ENCODE assay signal across 14 cellular contexts in genomic region chr3:64161481-64161952, GRCh38.
A peak's percentile ranks its signal among the peaks of the same experiment; 100 is the strongest.
DNase-seq lines count a peak whose midpoint lies in the region; ATAC-seq, FAIRE-seq and TF ChIP-seq lines count a peak whose summit lies in the region.
"Had no signal": no experiment of that assay in that cellular context is flagged by ENCODE, and none has a peak within 500 bp of the region (broad histone marks: within the 10 kb centered on the region; RNA-seq: fewer than 3 reads in every experiment).

No MANE protein-coding gene starts in this region.

- no peak overlapping the region for H3K4me3 Mint-ChIP-seq in osteocyte (ENCODE audit: unreplicated experiment)
- no peak overlapping the region for H3K4me3 Mint-ChIP-seq in activated CD4-positive, alpha-beta T cell treated with anti-CD3 and anti-CD28 coated beads, Interleukin-2, amount 10 ng/mL, durations not matched to agents 7 days and 5 days
- H3K4me3 Mint-ChIP-seq: naive thymus-derived CD8-positive, alpha-beta T cell had no signal

- peaks cover 31% of the 10 kb centered on the region for H3K36me3 Mint-ChIP-seq in osteocyte (ENCODE audit: unreplicated experiment)
- no peaks in the 10 kb centered on the region for H3K36me3 Mint-ChIP-seq in activated CD4-positive, alpha-beta T cell treated with anti-CD3 and anti-CD28 coated beads, Interleukin-2, amount 10 ng/mL, durations not matched to agents 7 days and 5 days (ENCODE audit: low read depth)
- H3K36me3 Mint-ChIP-seq: naive thymus-derived CD8-positive, alpha-beta T cell had no signal

- no peak overlapping the region for H4K91ac ChIP-seq in H1 (replicated peaks; ENCODE audit: insufficient read length, low read length)

- no peak overlapping the region for H4K8ac ChIP-seq in H1 (ENCODE audit: extremely low read depth, insufficient read depth, low read length)

- no peak overlapping the region for H3K9ac ChIP-seq in H1 (replicated peaks in 1 of 4; ENCODE audit: extremely low read depth in 1 of 4, low read depth in 3 of 4, low read length in 3 of 4)

- no peaks in the 10 kb centered on the region; a peak in 1 of 4 replicates for H3K79me2 ChIP-seq in H1 (ENCODE audit: control insufficient read depth in 1 of 2, insufficient read depth in 2 of 2, low read length in 2 of 2)

- H2AFZ ChIP-seq in H1 (ENCODE audit: low read length) = no peak overlapping the region

- no peak for TF ChIP-seq CTCF in GM12865 (IDR thresholded peaks at IDR 0.05; ENCODE audit: insufficient read depth, low read depth, low read length, missing control alignments)
- no peak for TF ChIP-seq CTCF in H1 (IDR thresholded peaks at IDR 0.05; ENCODE audit: control extremely low read depth in 1 of 3, insufficient read depth in 1 of 3, low read depth in 1 of 3, low read length in 3 of 3)
- no peak for TF ChIP-seq CTCF in osteocyte (IDR thresholded peaks at IDR 0.05)

- no peak overlapping the region for H3K56ac ChIP-seq in H1 (replicated peaks; ENCODE audit: insufficient read length, low read depth, low read length)

- peak; percentile 39 for FAIRE-seq in H1 (lab: Jason Lieb, UNC)
- FAIRE-seq in GM12891 (lab: Jason Lieb, UNC) = no peak

- no peak overlapping the region for H3K4me3 ChIP-seq in GM12865 (ENCODE audit: low read depth, low read length)
- no peak overlapping the region for H3K4me3 ChIP-seq in H1 (ENCODE audit: extremely low read depth in 1 of 4, insufficient read depth in 2 of 4, low read depth in 3 of 4, low read length in 4 of 4)
- H3K4me3 ChIP-seq: thoracic aorta had no signal

- no peaks in the 10 kb centered on the region for H3K9me3 ChIP-seq in H1 (ENCODE audit: insufficient read depth in 2 of 2, low read depth in 1 of 2, low read length in 1 of 2)
- H3K9me3 ChIP-seq: thoracic aorta had no signal

- no peak overlapping the region for H3K27ac ChIP-seq in H1 (ENCODE audit: low read depth, low read length)

- no peak overlapping the region for H3K18ac ChIP-seq in H1 (ENCODE audit: extremely low read depth, low read length)

- H3K79me1 ChIP-seq in H1 (ENCODE audit: low read depth, low read length) = no peaks in the 10 kb centered on the region

- peak overlapping the region; percentile 73 for H3K27ac Mint-ChIP-seq in osteocyte (ENCODE audit: unreplicated experiment)
- no peak overlapping the region for H3K27ac Mint-ChIP-seq in activated CD4-positive, alpha-beta T cell treated with anti-CD3 and anti-CD28 coated beads, Interleukin-2, amount 10 ng/mL, durations not matched to agents 7 days and 5 days
- H3K27ac Mint-ChIP-seq: activated T-helper 2 cell treated with anti-CD3 and anti-CD28 coated beads, Interferon-gamma antibody, Interleukin-2, Interleukin-4, amounts not matched to agents 10 μg/mL and 5 μg/mL and 100 μg/mL, durations not matched to agents 14 hours and 24 hours and 36 hours; naive thymus-derived CD8-positive, alpha-beta T cell had no signal

- TF ChIP-seq POLR2A in H1 (IDR thresholded peaks at IDR 0.05; ENCODE audit: control extremely low read depth in 1 of 2, low read depth in 2 of 2, low read length in 2 of 2) (no peak), GM12891 (IDR thresholded peaks at IDR 0.05; ENCODE audit: low read depth, low read length) (no peak)

- no peak for TF ChIP-seq EP300 in H1 (IDR thresholded peaks at IDR 0.05; ENCODE audit: borderline replicate concordance in 1 of 2, low read depth in 2 of 2, low read length in 2 of 2)

- WGBS in H1 (ENCODE audit: extremely low coverage in 1 of 2, insufficient coverage in 1 of 2, insufficient read length in 1 of 2, insufficient replicate concordance in 2 of 2, low coverage in 1 of 2, low lambda C conversion rate in 2 of 2, missing lambda C conversion rate in 1 of 2), 2 experiments = 33% methylated on average over 2 of the region's 2 CpGs; no CpG with 5 or more reads in 1 of the 2 experiments

- H2BK120ac ChIP-seq in H1 (replicated peaks; ENCODE audit: low read depth, low read length) = no peak overlapping the region

- DNase-seq in GM12865 (ENCODE audit: low read depth) (peak; percentile 44), NCI-H146 (lab: John Stamatoyannopoulos, UW) (peak; percentile 65), H1 (ENCODE audit: low read depth in 1 of 2, low spot score in 2 of 2) (no peak), osteocyte (ENCODE audit: extremely low spot score, unreplicated experiment) (no peak), GM12891 (ENCODE audit: insufficient read length, low spot score) (no peak), ecto neural progenitor cell (ENCODE audit: low spot score) (no peak)
- no peak for DNase-seq in activated CD4-positive, alpha-beta T cell treated with anti-CD3 and anti-CD28 coated beads, Interleukin-2, amount 10 ng/mL, durations not matched to agents 7 days and 5 days
- DNase-seq: DMS53; KG1; naive thymus-derived CD8-positive, alpha-beta T cell; stimulated activated CD4-positive, alpha-beta T cell treated with anti-CD3 and anti-CD28 coated beads, Interleukin-4, amount 100 ng/mL, for 4 hours had no signal

- peaks cover 38% of the 10 kb centered on the region for H3K4me1 Mint-ChIP-seq in osteocyte (ENCODE audit: unreplicated experiment)
- no peaks in the 10 kb centered on the region for H3K4me1 Mint-ChIP-seq in activated CD4-positive, alpha-beta T cell treated with anti-CD3 and anti-CD28 coated beads, Interleukin-2, amount 10 ng/mL, durations not matched to agents 7 days and 5 days
- H3K4me1 Mint-ChIP-seq: naive thymus-derived CD8-positive, alpha-beta T cell had no signal

- no peaks in the 10 kb centered on the region for H4K20me1 ChIP-seq in H1 (replicated peaks in 1 of 2; ENCODE audit: control insufficient read depth in 1 of 2, insufficient read depth in 2 of 2, low read length in 2 of 2)

- TF ChIP-seq RAD21 in H1 (IDR thresholded peaks at IDR 0.05 in 1 of 2, conservative IDR thresholded peaks at IDR 0.05 in 1 of 2; ENCODE audit: low read depth in 2 of 2, low read length in 2 of 2) = no peak

- H2BK20ac ChIP-seq in H1 (ENCODE audit: low read length) = no peak overlapping the region

- no peaks in the 10 kb centered on the region for H3K9me3 Mint-ChIP-seq in osteocyte (ENCODE audit: unreplicated experiment)
- H3K9me3 Mint-ChIP-seq in activated CD4-positive, alpha-beta T cell treated with anti-CD3 and anti-CD28 coated beads, Interleukin-2, amount 10 ng/mL, durations not matched to agents 7 days and 5 days = no peaks in the 10 kb centered on the region
- H3K9me3 Mint-ChIP-seq: activated T-helper 2 cell treated with anti-CD3 and anti-CD28 coated beads, Interferon-gamma antibody, Interleukin-2, Interleukin-4, amounts not matched to agents 10 μg/mL and 5 μg/mL and 100 μg/mL, durations not matched to agents 14 hours and 24 hours and 36 hours; naive thymus-derived CD8-positive, alpha-beta T cell had no signal

- CTCF ChIA-PET in H1 (lab: Charles Lee; ENCODE audit: partially characterized antibody) = interaction anchor here (0.9 to 3.2 kb wide), 6 partner anchors 8 to 237 kb away, joined by 3 to 21 read pairs (median 4); partner anchors contain the start of gene PSMD6
- CTCF ChIA-PET in activated CD4-positive, alpha-beta T cell treated with anti-CD3 and anti-CD28 coated beads, Interleukin-2, amount 10 ng/mL, durations not matched to agents 7 days and 5 days (lab: Charles Lee) = no interaction called here

- POLR2A ChIA-PET in H1 (lab: Charles Lee; ENCODE audit: partially characterized antibody) = no interaction called here
- POLR2A ChIA-PET in activated CD4-positive, alpha-beta T cell treated with anti-CD3 and anti-CD28 coated beads, Interleukin-2, amount 10 ng/mL, durations not matched to agents 7 days and 5 days (lab: Charles Lee) = no interaction called here

- no peak overlapping the region for H2BK12ac ChIP-seq in H1 (ENCODE audit: low read depth, low read length)

- H3K23ac ChIP-seq in H1 (ENCODE audit: insufficient read length) = no peak overlapping the region

- H3K27me3 ChIP-seq in H1 (replicated peaks in 1 of 4; ENCODE audit: control insufficient read depth in 3 of 4, extremely low read depth in 1 of 4, insufficient read depth in 3 of 4, low read length in 3 of 4) = no peaks in the 10 kb centered on the region

- H3K23me2 ChIP-seq in H1 (ENCODE audit: low read depth, low read length) = no peaks in the 10 kb centered on the region

- no peak overlapping the region for H2AK5ac ChIP-seq in H1 (ENCODE audit: low read depth, low read length)

- H2BK15ac ChIP-seq in H1 (ENCODE audit: low read length) = no peak overlapping the region

- H2BK5ac ChIP-seq in H1 (ENCODE audit: low read depth, low read length) = no peak overlapping the region

- H4K5ac ChIP-seq in H1 (ENCODE audit: insufficient read length, low read depth, low read length) = no peak overlapping the region

- H3K27me3 Mint-ChIP-seq in osteocyte (ENCODE audit: unreplicated experiment) = no peaks in the 10 kb centered on the region
- peaks cover 7% of the 10 kb centered on the region for H3K27me3 Mint-ChIP-seq in activated CD4-positive, alpha-beta T cell treated with anti-CD3 and anti-CD28 coated beads, Interleukin-2, amount 10 ng/mL, durations not matched to agents 7 days and 5 days

- no peak overlapping the region for H3K14ac ChIP-seq in H1 (ENCODE audit: insufficient read length)

- no peaks in the 10 kb centered on the region for H3K36me3 ChIP-seq in H1 (ENCODE audit: control insufficient read depth in 2 of 4, insufficient read depth in 4 of 4, low read length in 3 of 4)

- H3K4me1 ChIP-seq in H1 (replicated peaks in 1 of 4; ENCODE audit: control insufficient read depth in 3 of 4, insufficient read depth in 4 of 4, low read length in 3 of 4) = peaks cover 9 to 32% (median 23%) of the 10 kb centered on the region in 4 experiments

- no peak for ATAC-seq in GM21390 (IDR thresholded peaks at IDR 0.05; ENCODE audit: unreplicated experiment)
- ATAC-seq: naive thymus-derived CD8-positive, alpha-beta T cell had no signal

- no peak overlapping the region for H3K4ac ChIP-seq in H1 (replicated peaks; ENCODE audit: insufficient read length, low read depth, low read length)

- H3K4me2 ChIP-seq in H1 (ENCODE audit: insufficient read depth in 1 of 2, low read depth in 2 of 2, low read length in 2 of 2) = no peak overlapping the region

TF ChIP-seq in H1, 55 proteins besides CTCF, POLR2A, EP300 and RAD21 (continues in another document):
- TF ChIP-seq GABPA (IDR thresholded peaks at IDR 0.05; ENCODE audit: borderline replicate concordance, insufficient read depth, low read length) (no peak), SIRT6 (IDR thresholded peaks at IDR 0.05; ENCODE audit: low read length) (no peak), NRF1 (IDR thresholded peaks at IDR 0.05; ENCODE audit: low read depth, low read length) (no peak), HDAC6 (IDR thresholded peaks at IDR 0.05; ENCODE audit: low read depth, low read length) (no peak), SP2 (IDR thresholded peaks at IDR 0.05; ENCODE audit: low read length) (no peak), TAF7 (optimal IDR thresholded peaks at IDR 0.05; ENCODE audit: borderline replicate concordance, low read depth, low read length) (no peak)

TF ChIP-seq in GM12891, 5 proteins besides CTCF, POLR2A, EP300 and RAD21:
- TF ChIP-seq POU2F2 (IDR thresholded peaks at IDR 0.05; ENCODE audit: low read depth, low read length) (no peak), PAX5 (IDR thresholded peaks at IDR 0.05; ENCODE audit: insufficient read depth, low read length, severe bottlenecking) (no peak), POLR2AphosphoS5 (IDR thresholded peaks at IDR 0.05; ENCODE audit: low read depth, low read length) (no peak), TAF1 (IDR thresholded peaks at IDR 0.05; ENCODE audit: low read depth, low read length) (no peak)

Comparison
In these comparisons a context has a peak if more than half of its experiments do, and no peak if none do; other contexts are left out.
1. DNase-seq: peak in GM12865 (single experiment) and NCI-H146 (single experiment); none in H1 (0 of 2), osteocyte (single experiment), GM12891 (single experiment), activated CD4-positive, alpha-beta T cell treated with anti-CD3 and anti-CD28 coated beads, Interleukin-2, amount 10 ng/mL, durations not matched to agents 7 days and 5 days (single experiment) and ecto neural progenitor cell (single experiment).